In genomic region chr14:83638725-83639124, GRCh38 we compare ENCODE assay signal across 1 cellular context.
TF ChIP-seq lines count a peak whose summit lies in the region.

No MANE protein-coding gene starts in this region.

TF ChIP-seq in H1, 55 proteins besides CTCF, POLR2A, EP300 and RAD21:
- TF ChIP-seq CHD1 (IDR thresholded peaks at IDR 0.05; ENCODE audit: low read depth, low read length) (no peak), JUND (IDR thresholded peaks at IDR 0.05; ENCODE audit: low read length) (no peak), ZNF274 (IDR thresholded peaks at IDR 0.05; ENCODE audit: borderline replicate concordance, extremely low read depth, low read length) (no peak), YY1 (IDR thresholded peaks at IDR 0.05; ENCODE audit: low read depth, low read length) (no peak), KDM5A (IDR thresholded peaks at IDR 0.05; ENCODE audit: low read length) (no peak), SP4 (IDR thresholded peaks at IDR 0.05; ENCODE audit: low read length) (no peak), EGR1 (IDR thresholded peaks at IDR 0.05; ENCODE audit: borderline replicate concordance, low read depth, low read length) (no peak), EZH2 (IDR thresholded peaks at IDR 0.05; ENCODE audit: low read depth, low read length, severe bottlenecking) (no peak), SIX5 (IDR thresholded peaks at IDR 0.05; ENCODE audit: low read depth, low read length) (no peak), ATF2 (IDR thresholded peaks at IDR 0.05; ENCODE audit: low read length) (no peak), SIRT6 (IDR thresholded peaks at IDR 0.05; ENCODE audit: low read length) (no peak), CBX5 (IDR thresholded peaks at IDR 0.05; ENCODE audit: low read depth, low read length) (no peak), CTBP2 (IDR thresholded peaks at IDR 0.05; ENCODE audit: borderline replicate concordance, insufficient read depth, insufficient read length, low read length) (no peak)
